ENCODE assay signal across 8 cellular contexts in genomic region chr12:26878661-26879119, GRCh38. TPM values are rescaled to one million over a fixed set of nuclear protein-coding genes. Genes with fewer than 3 reads are reported as not detected.
DNase-seq lines count a peak whose midpoint lies in the region; ATAC-seq and TF ChIP-seq lines count a peak whose summit lies in the region.

No MANE protein-coding gene starts in this region.

- 18 to 22% methylated on average over 4 to 6 of the region's 6 CpGs for WGBS in transverse colon (ENCODE audit: low coverage in 1 of 2), 2 donors

- H3K9me3 ChIP-seq in transverse colon = no peaks in the 10 kb centered on the region

- no peak for TF ChIP-seq CTCF in transverse colon (IDR thresholded peaks at IDR 0.05)

- H3K27me3 ChIP-seq in transverse colon = no peaks in the 10 kb centered on the region

- TF ChIP-seq EP300 in transverse colon (IDR thresholded peaks at IDR 0.05; ENCODE audit: low read depth) = no peak

- peaks cover 6 to 11% (median 9%) of the 10 kb centered on the region in 4 donors for H3K4me1 ChIP-seq in transverse colon

- intact Hi-C loops in transverse colon (cut with DNase I; ENCODE audit: low total_unique reads) = no loop called here

- peak; percentile 80 to 83 for DNase-seq in SHP77 (lab: John Stamatoyannopoulos, UW)
- peak; percentile 47 for DNase-seq in iPS-NIHi11 (ENCODE audit: low spot score)
- DNase-seq in transverse colon = peak; percentile 74
- no peak for DNase-seq in stimulated activated CD8-positive, alpha-beta memory T cell treated with anti-CD3 and anti-CD28 coated beads, Interleukin-4, amount 100 ng/mL, for 48 hours
- DNase-seq in SKM-1 (lab: John Stamatoyannopoulos, UW; ENCODE audit: unreplicated experiment) = no peak
- DNase-seq in activated CD4-positive, CD25-positive, alpha-beta regulatory T cell treated with anti-CD3 and anti-CD28 coated beads, Interleukin-2, amount 50 U/mL, for 72 hours = no peak

- in situ Hi-C loops in transverse colon (cut with MboI; ENCODE audit: low pct_ligation_motif_present in 1 of 4, low pct_unique_long_range_greater_than_20kb in 1 of 4, low sequenced_read_pairs in 3 of 4) = no loop called here

- H3K27ac ChIP-seq in transverse colon = peak overlapping the region in 2 of 4 donors; percentile 36 to 47

- TF ChIP-seq POLR2A in transverse colon (IDR thresholded peaks at IDR 0.05) = no peak

- no peaks in the 10 kb centered on the region for H3K36me3 ChIP-seq in transverse colon

- H3K4me3 ChIP-seq in transverse colon = no peak overlapping the region

- ATAC-seq in GM18511 (IDR thresholded peaks at IDR 0.05; ENCODE audit: unreplicated experiment) = peak; percentile 78
- peak; percentile 40 for ATAC-seq in HG03442 (IDR thresholded peaks at IDR 0.05; ENCODE audit: unreplicated experiment)

RNA-seq across cellular contexts. Expression of gene ITPR2, which starts 45.7 kb away (rescaled TPM):
- total RNA-seq in transverse colon = 10 to 100 TPM; 29.8 to 60.5 (median 41.2) TPM

RNA-seq across cellular contexts. Expression of gene INTS13, which starts 59.1 kb away (rescaled TPM):
- total RNA-seq in transverse colon = 100 to 1,000 TPM in 1 of 4 donors, 10 to 100 TPM in 2, 1 to 10 TPM in 1; 6.4 to 120 (median 15.7) TPM

RNA-seq across cellular contexts. Expression of gene FGFR1OP2, which starts 59.6 kb away (rescaled TPM):
- 10 to 100 TPM; 13.7 to 85.4 (median 43.9) TPM for total RNA-seq in transverse colon

Comparison
In these comparisons a context has a peak if more than half of its experiments do, and no peak if none do; other contexts are left out.
1. DNase-seq: peak in SHP77 (2 of 2), iPS-NIHi11 (single experiment) and transverse colon (single experiment); none in stimulated activated CD8-positive, alpha-beta memory T cell treated with anti-CD3 and anti-CD28 coated beads, Interleukin-4, amount 100 ng/mL, for 48 hours (single experiment), SKM-1 (single experiment) and activated CD4-positive, CD25-positive, alpha-beta regulatory T cell treated with anti-CD3 and anti-CD28 coated beads, Interleukin-2, amount 50 U/mL, for 72 hours (single experiment).